In the genomic region with DNA sequence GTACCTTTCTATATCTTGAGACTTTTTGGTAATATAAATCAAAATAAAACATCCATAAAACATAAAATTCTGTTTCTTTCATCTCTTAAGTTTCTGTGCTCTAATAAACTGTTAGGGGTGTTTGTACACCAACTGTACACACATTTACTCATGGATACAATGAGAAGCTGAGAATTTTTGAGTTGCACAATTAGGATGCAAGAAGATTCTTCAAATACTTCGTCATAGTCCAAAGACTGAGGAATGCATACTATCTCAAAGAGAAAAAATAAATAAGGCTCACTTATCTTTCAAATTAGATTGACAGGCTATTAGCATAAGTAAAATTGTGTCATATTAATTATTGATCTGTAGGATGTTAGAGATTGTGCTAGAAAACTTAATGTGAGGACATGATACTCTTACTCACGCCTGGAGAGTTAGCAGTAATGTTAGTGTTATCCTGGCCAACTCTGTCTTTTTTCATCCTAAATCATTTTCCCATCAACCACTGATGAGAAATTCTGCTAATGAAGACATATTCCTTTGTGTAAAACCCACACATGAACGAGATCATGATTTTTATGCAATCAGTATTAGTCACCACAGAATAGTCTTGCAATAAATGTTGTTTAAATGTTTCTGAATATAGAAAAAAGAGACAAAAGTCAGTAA, we compare ENCODE assay signal across 17 cellular contexts.
A peak's percentile ranks its signal among the peaks of the same experiment; 100 is the strongest.
DNase-seq lines count a peak whose midpoint lies in the region; ATAC-seq lines count a peak whose summit lies in the region.
"Had no signal": no experiment of that assay in that cellular context is flagged by ENCODE, and none has a peak within 500 bp of the region (broad histone marks: within the 10 kb centered on the region; RNA-seq: fewer than 3 reads in every experiment).

No MANE protein-coding gene starts in this region.

- DNase-seq in GM03348 (ENCODE audit: low spot score) (peak; percentile 32), iris pigment epithelial cell (ENCODE audit: low read depth) (peak; percentile 88), stromal cell of bone marrow (ENCODE audit: low read depth) (peak; percentile 42)
- DNase-seq: activated naive CD8-positive, alpha-beta T cell treated with anti-CD3 and anti-CD28 coated beads, Interleukin-2, amount 50 U/mL, for 24 hours; activated T-cell treated with anti-CD3 and anti-CD28 coated beads, Interleukin-2, amount 50 U/mL, for 1 hour; cortex of kidney; GDM1; NCI-H1436 treated with DMSO at 0.1 percent for 48 hours; NCI-H510A; PC-9; T-helper 1 cell had no signal

- ATAC-seq in GM21360 (IDR thresholded peaks at IDR 0.05; ENCODE audit: unreplicated experiment): no peak
- ATAC-seq in GM19463 (IDR thresholded peaks at IDR 0.05; ENCODE audit: unreplicated experiment): no peak
- ATAC-seq in GM21717 (IDR thresholded peaks at IDR 0.05; ENCODE audit: unreplicated experiment): no peak
- ATAC-seq: activated naive CD8-positive, alpha-beta T cell treated with anti-CD3 and anti-CD28 coated beads, Interleukin-2, amount 50 U/mL, for 24 hours; K562 had no signal

- H3K27ac ChIP-seq in angular gyrus (ENCODE audit: low read depth, low read length): peak overlapping the region; percentile 99
- H3K27ac ChIP-seq: parathyroid adenoma, PC-9 had no signal

Comparison
In these comparisons a context has a peak if more than half of its experiments do, and no peak if none do; other contexts are left out.
1. DNase-seq: peak in every context shown above with its lines; median percentile 88 in iris pigment epithelial cell; 42 in stromal cell of bone marrow; 32 in GM03348.